Comparison of ENCODE assay signal across 8 cellular contexts in genomic region chr11:110711776-110712642, GRCh38. TPM values are rescaled to one million over a fixed set of nuclear protein-coding genes. Genes with fewer than 3 reads are reported as not detected.
DNase-seq lines count a peak whose midpoint lies in the region; ATAC-seq and TF ChIP-seq lines count a peak whose summit lies in the region.

A gene with protein sequence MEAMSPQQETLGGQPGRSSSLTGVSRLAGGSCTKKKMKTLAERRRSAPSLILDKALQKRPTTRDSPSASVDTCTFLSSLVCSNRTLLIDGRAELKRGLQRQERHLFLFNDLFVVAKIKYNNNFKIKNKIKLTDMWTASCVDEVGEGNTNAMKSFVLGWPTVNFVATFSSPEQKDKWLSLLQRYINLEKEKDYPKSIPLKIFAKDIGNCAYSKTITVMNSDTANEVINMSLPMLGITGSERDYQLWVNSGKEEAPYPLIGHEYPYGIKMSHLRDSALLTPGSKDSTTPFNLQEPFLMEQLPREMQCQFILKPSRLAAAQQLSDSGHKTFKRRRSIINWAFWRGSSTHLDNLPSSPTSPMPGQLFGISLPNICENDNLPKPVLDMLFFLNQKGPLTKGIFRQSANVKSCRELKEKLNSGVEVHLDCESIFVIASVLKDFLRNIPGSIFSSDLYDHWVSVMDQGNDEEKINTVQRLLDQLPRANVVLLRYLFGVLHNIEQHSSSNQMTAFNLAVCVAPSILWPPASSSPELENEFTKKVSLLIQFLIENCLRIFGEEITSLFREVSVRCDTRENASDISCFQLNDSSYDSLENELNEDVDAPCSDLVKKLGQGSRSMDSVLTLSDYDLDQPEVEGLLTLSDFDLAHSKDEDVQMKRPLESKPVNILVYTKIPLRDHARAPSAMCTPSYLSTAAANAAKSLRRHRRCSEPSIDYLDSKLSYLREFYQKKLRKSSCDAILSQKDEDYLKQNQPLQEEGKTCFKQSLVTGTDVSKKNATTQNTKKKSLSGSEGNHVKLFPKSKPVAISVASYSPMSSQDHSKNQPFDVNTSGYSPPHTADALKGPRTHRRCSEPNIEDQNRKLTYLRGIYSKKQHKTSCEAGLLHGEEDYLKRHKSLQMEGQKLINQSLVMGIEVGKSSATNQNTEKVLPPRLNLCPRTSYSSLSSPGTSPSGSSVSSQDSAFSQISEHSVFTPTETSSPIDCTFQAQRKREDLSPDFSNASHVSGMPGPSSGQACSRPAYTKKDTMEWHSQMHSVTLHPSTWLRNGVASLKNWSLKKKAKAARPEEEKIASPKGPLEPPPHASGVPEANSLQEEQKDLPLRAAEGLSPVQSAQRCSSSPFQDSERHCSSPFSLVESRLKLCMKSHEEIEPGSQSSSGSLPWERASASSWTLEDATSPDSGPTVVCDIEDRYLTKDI (minus strand): TSS chr11:110712437. CDS start chr11:110712231, 206 bp downstream.

- peak within 1 kb of the TSS in 3 of 4 donors; percentile 16 to 69 (median 62) for H3K4me3 Mint-ChIP-seq in CD4-positive, CD25-positive, alpha-beta regulatory T cell
- H3K4me3 Mint-ChIP-seq in osteocyte (ENCODE audit: unreplicated experiment) = peak within 1 kb of the TSS; percentile 74

- peaks cover 0 to 7% (median 2%) of the 10 kb centered on the region in 7 donors for H3K9me3 Mint-ChIP-seq in CD4-positive, CD25-positive, alpha-beta regulatory T cell
- no peaks in the 10 kb centered on the region for H3K9me3 Mint-ChIP-seq in activated naive CD4-positive, alpha-beta T cell treated with anti-CD3 and anti-CD28 coated beads, Interleukin-2, amount 50 U/mL, for 72 hours
- H3K9me3 Mint-ChIP-seq in osteocyte (ENCODE audit: unreplicated experiment) = no peaks in the 10 kb centered on the region

- H3K27ac ChIP-seq in CD4-positive, CD25-positive, alpha-beta regulatory T cell (ENCODE audit: insufficient read depth, low read length, poor library complexity, severe bottlenecking) = no peak within 1 kb of the TSS
- peak within 1 kb of the TSS in 3 of 12 donors; percentile 23 to 74 (median 52) for H3K27ac ChIP-seq in heart left ventricle

- TF ChIP-seq CTCF in heart left ventricle (IDR thresholded peaks at IDR 0.05) (no peak), osteocyte (IDR thresholded peaks at IDR 0.05) (no peak)

- peak within 1 kb of the TSS in 1 of 3 donors; percentile 86 for H3K27ac Mint-ChIP-seq in CD4-positive, CD25-positive, alpha-beta regulatory T cell
- H3K27ac Mint-ChIP-seq in activated naive CD4-positive, alpha-beta T cell treated with anti-CD3 and anti-CD28 coated beads, Interleukin-2, amount 50 U/mL, for 72 hours = no peak within 1 kb of the TSS
- no peak within 1 kb of the TSS for H3K27ac Mint-ChIP-seq in osteocyte (ENCODE audit: unreplicated experiment)

- intact Hi-C loops in heart left ventricle (cut with DNase I) = loop anchor here in 4 of 10 donors (5.0 to 10.0 kb wide), 2 partner anchors 520 to 523 kb away; no protein-coding TSS in a partner anchor

- H3K36me3 Mint-ChIP-seq in CD4-positive, CD25-positive, alpha-beta regulatory T cell = no peaks in the 10 kb centered on the region
- H3K36me3 Mint-ChIP-seq in activated naive CD4-positive, alpha-beta T cell treated with anti-CD3 and anti-CD28 coated beads, Interleukin-2, amount 50 U/mL, for 72 hours = peaks cover 0 to 9% of the 10 kb centered on the region in 2 donors
- H3K36me3 Mint-ChIP-seq in osteocyte (ENCODE audit: unreplicated experiment) = peaks cover 3% of the 10 kb centered on the region

- H3K9me3 ChIP-seq in CD4-positive, CD25-positive, alpha-beta regulatory T cell (ENCODE audit: control insufficient read depth in 2 of 2, low read length in 2 of 2) = no peaks in the 10 kb centered on the region
- no peaks in the 10 kb centered on the region for H3K9me3 ChIP-seq in heart left ventricle

- no peak within 1 kb of the TSS for H3K4me3 ChIP-seq in CD4-positive, CD25-positive, alpha-beta regulatory T cell (ENCODE audit: low read depth, low read length)
- peak within 1 kb of the TSS; percentile 37 to 65 (median 59) for H3K4me3 ChIP-seq in heart left ventricle

- no peaks in the 10 kb centered on the region for H3K36me3 ChIP-seq in CD4-positive, CD25-positive, alpha-beta regulatory T cell (ENCODE audit: control insufficient read depth, insufficient read depth, low read length)
- H3K36me3 ChIP-seq in heart left ventricle = no peaks in the 10 kb centered on the region

- TF ChIP-seq POLR2A in heart left ventricle (IDR thresholded peaks at IDR 0.05) = no peak

- peak; percentile 49 to 67 for ATAC-seq in CD4-positive, CD25-positive, alpha-beta regulatory T cell (ENCODE audit: low read depth in 2 of 2)
- peak; percentile 77 for ATAC-seq in GM19397 (IDR thresholded peaks at IDR 0.05; ENCODE audit: unreplicated experiment)
- ATAC-seq in HG03442 (IDR thresholded peaks at IDR 0.05; ENCODE audit: unreplicated experiment) = peak; percentile 82
- peak; percentile 84 to 94 for ATAC-seq in activated naive CD4-positive, alpha-beta T cell treated with anti-CD3 and anti-CD28 coated beads, Interleukin-2, amount 50 U/mL, for 72 hours
- ATAC-seq in heart left ventricle = peak; percentile 57 to 97 (median 94)

- peaks cover 55% of the 10 kb centered on the region for H3K27me3 ChIP-seq in CD4-positive, CD25-positive, alpha-beta regulatory T cell (ENCODE audit: control insufficient read depth, insufficient read depth, low read length)
- peaks cover 3 to 63% (median 26%) of the 10 kb centered on the region in 9 donors for H3K27me3 ChIP-seq in heart left ventricle

- H3K4me1 Mint-ChIP-seq in CD4-positive, CD25-positive, alpha-beta regulatory T cell = peaks cover 0 to 22% (median 7%) of the 10 kb centered on the region in 4 donors
- H3K4me1 Mint-ChIP-seq in osteocyte (ENCODE audit: unreplicated experiment) = peaks cover 22% of the 10 kb centered on the region

- H3K27me3 Mint-ChIP-seq in CD4-positive, CD25-positive, alpha-beta regulatory T cell = peaks cover 49% of the 10 kb centered on the region
- peaks cover 43% of the 10 kb centered on the region for H3K27me3 Mint-ChIP-seq in osteocyte (ENCODE audit: unreplicated experiment)

- peaks cover 19% of the 10 kb centered on the region for H3K4me1 ChIP-seq in CD4-positive, CD25-positive, alpha-beta regulatory T cell (ENCODE audit: control insufficient read depth, insufficient read depth, low read length, poor library complexity, severe bottlenecking)
- peaks cover 0 to 29% (median 14%) of the 10 kb centered on the region in 12 donors for H3K4me1 ChIP-seq in heart left ventricle

- peak in 2 of 3 donors; percentile 2 to 43 for DNase-seq in CD4-positive, CD25-positive, alpha-beta regulatory T cell
- peak; percentile 32 to 43 for DNase-seq in NOMO-1 (lab: John Stamatoyannopoulos, UW; ENCODE audit: unreplicated experiment in 2 of 2)
- peak; percentile 54 to 55 for DNase-seq in activated naive CD4-positive, alpha-beta T cell treated with anti-CD3 and anti-CD28 coated beads, Interleukin-2, amount 50 U/mL, for 72 hours (ENCODE audit: low spot score in 2 of 2)
- peak; percentile 48 to 83 (median 61) for DNase-seq in heart left ventricle
- DNase-seq in osteocyte (ENCODE audit: extremely low spot score, unreplicated experiment) = peak; percentile 84
- DNase-seq in middle frontal gyrus (ENCODE audit: extremely low spot score, low spot score) = no peak

- WGBS in heart left ventricle, 4 donors = 0 to 2% (median 1%) methylated on average over 42 to 107 of the region's 107 CpGs

RNA-seq across cellular contexts. Expression of the gene that starts here (rescaled TPM):
- total RNA-seq in CD4-positive, CD25-positive, alpha-beta regulatory T cell = not detected
- not detected for polyA plus RNA-seq in CD4-positive, CD25-positive, alpha-beta regulatory T cell
- total RNA-seq in activated naive CD4-positive, alpha-beta T cell treated with anti-CD3 and anti-CD28 coated beads, Interleukin-2, amount 50 U/mL, for 72 hours = under 1 TPM; 0.08 to 0.09 TPM
- 1 to 10 TPM in 1 of 9 donors, under 1 TPM in 8; 0.05 to 2.1 (median 0.44) TPM for total RNA-seq in heart left ventricle
- polyA plus RNA-seq in heart left ventricle = under 1 TPM; 0.08 to 0.17 TPM
- 0.91 and 1.0 TPM in 2 replicates for total RNA-seq in osteocyte

Comparison
In these comparisons a context has a peak if more than half of its experiments do, and no peak if none do; other contexts are left out.
1. Peak in DNase-seq and ATAC-seq in CD4-positive, CD25-positive, alpha-beta regulatory T cell; RNA of the gene not detected or under 1 TPM.
2. Peak in DNase-seq and ATAC-seq in activated naive CD4-positive, alpha-beta T cell treated with anti-CD3 and anti-CD28 coated beads, Interleukin-2, amount 50 U/mL, for 72 hours; RNA of the gene not detected or under 1 TPM.